8 cellular contexts compared by ENCODE assay signal in the genomic region with DNA sequence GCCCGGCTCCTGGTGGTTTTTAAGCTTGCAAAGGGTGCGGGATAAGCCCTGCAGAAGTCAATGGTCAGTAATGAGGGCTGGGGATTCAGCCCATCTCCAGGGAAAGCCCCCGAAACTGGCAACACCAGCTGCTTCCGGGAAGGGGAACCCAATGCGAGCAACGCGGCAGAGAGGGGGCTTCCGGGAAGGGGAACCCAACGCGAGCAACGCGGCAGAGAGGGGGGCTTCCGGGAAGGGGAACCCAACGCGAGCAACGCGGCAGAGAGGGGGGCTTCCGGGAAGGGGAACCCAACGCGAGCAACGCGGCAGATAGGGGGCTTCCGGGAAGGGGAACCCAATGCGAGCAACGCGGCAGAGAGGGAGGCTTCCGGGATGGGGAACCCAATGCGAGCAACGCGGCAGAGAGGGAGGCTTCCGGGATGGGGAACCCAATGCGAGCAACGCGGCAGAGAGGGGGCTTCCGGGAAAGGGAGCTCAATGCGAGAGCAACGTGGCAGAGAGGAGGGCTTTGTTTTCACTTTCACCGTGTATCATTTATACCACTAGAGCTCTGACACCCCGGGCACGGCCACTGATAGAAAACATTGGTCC.
DNase-seq lines count a peak whose midpoint lies in the region; ATAC-seq, FAIRE-seq and TF ChIP-seq lines count a peak whose summit lies in the region.
"Not testable (repeated sequence)": the region's sequence is repeated elsewhere in the genome, so short reads cannot be mapped to it uniquely, and the experiment has no call there.

No MANE protein-coding gene starts in this region.

- DNase-seq in CD8-positive, alpha-beta T cell: peak; percentile 25 to 83 (median 58)
- DNase-seq in GM19239 (ENCODE audit: insufficient read length, low spot score); Panc1 (ENCODE audit: low read depth, low spot score); stomach: not testable (repeated sequence)
- peak; percentile 36 to 53 for DNase-seq in activated CD4-positive, alpha-beta T cell treated with anti-CD3 and anti-CD28 coated beads, Interleukin-2, amount 50 U/mL, for 4 hours
- peak; percentile 37 for DNase-seq in activated T-helper 9 cell treated with anti-CD3 and anti-CD28 coated beads, Interleukin-2, amount 50 U/mL, for 16 hours (ENCODE audit: low read depth)
- DNase-seq in central memory CD8-positive, alpha-beta T cell (ENCODE audit: low spot score in 2 of 2): peak; percentile 43 to 89
- DNase-seq in natural killer cell treated with Interleukin-12 subunit alpha and Interleukin-12 subunit beta and Interleukin-15 and Interleukin-18, amount 100 ng/mL, for 72 hours (ENCODE audit: low spot score): peak; percentile 89

- FAIRE-seq in GM19239 (lab: Jason Lieb, UNC): peak; percentile 96

- H3K4me3 Mint-ChIP-seq in CD8-positive, alpha-beta T cell: peak overlapping the region; percentile 70
- H3K4me3 Mint-ChIP-seq in central memory CD8-positive, alpha-beta T cell: peak overlapping the region; percentile 73
- H3K4me3 Mint-ChIP-seq in natural killer cell treated with Interleukin-12 subunit alpha and Interleukin-12 subunit beta and Interleukin-15 and Interleukin-18, amount 100 ng/mL, for 72 hours: peak overlapping the region; percentile 78

- peaks cover 58% of the 10 kb centered on the region for H3K4me1 Mint-ChIP-seq in CD8-positive, alpha-beta T cell (ENCODE audit: low read depth)
- peaks cover 56% of the 10 kb centered on the region for H3K4me1 Mint-ChIP-seq in central memory CD8-positive, alpha-beta T cell
- peaks cover 65 to 74% of the 10 kb centered on the region in 2 donors for H3K4me1 Mint-ChIP-seq in natural killer cell treated with Interleukin-12 subunit alpha and Interleukin-12 subunit beta and Interleukin-15 and Interleukin-18, amount 100 ng/mL, for 72 hours (ENCODE audit: low read depth in 2 of 2)

- peak overlapping the region; percentile 86 for H3K27ac Mint-ChIP-seq in CD8-positive, alpha-beta T cell
- H3K27ac Mint-ChIP-seq in central memory CD8-positive, alpha-beta T cell (ENCODE audit: low read depth): peak overlapping the region; percentile 91
- H3K27ac Mint-ChIP-seq in natural killer cell treated with Interleukin-12 subunit alpha and Interleukin-12 subunit beta and Interleukin-15 and Interleukin-18, amount 100 ng/mL, for 72 hours: peak overlapping the region; percentile 94 to 97

- H3K4me3 ChIP-seq in CD8-positive, alpha-beta T cell (ENCODE audit: low read depth, low read length); Panc1 (ENCODE audit: low read depth in 2 of 2, low read length in 2 of 2); stomach: not testable (repeated sequence)

- in situ Hi-C loops in Panc1 (cut with HindIII; ENCODE audit: low pct_unique_long_range_greater_than_20kb, low sequenced_read_pairs): not testable (repeated sequence)

- intact Hi-C loops in CD8-positive, alpha-beta T cell (cut with DNase I, micrococcal nuclease): loop anchor here (5.0 to 10.0 kb wide), 3 partner anchors 385 to 470 kb away; a partner anchor contains a TSS
- intact Hi-C loops in Panc1 (cut with micrococcal nuclease; ENCODE audit: unreplicated experiment); stomach (cut with DNase I; ENCODE audit: low total_unique reads): not testable (repeated sequence)

- not testable (repeated sequence) for H3K9me3 Mint-ChIP-seq in CD8-positive, alpha-beta T cell; central memory CD8-positive, alpha-beta T cell; natural killer cell treated with Interleukin-12 subunit alpha and Interleukin-12 subunit beta and Interleukin-15 and Interleukin-18, amount 100 ng/mL, for 72 hours

- POLR2A ChIA-PET in CD8-positive, alpha-beta T cell (lab: Charles Lee): interaction anchor here (0.6 to 8.1 kb wide), 7 partner anchors 9 to 737 kb away, joined by 3 to 145 read pairs (median 10); a partner anchor contains a TSS
- POLR2A ChIA-PET in Panc1 (lab: Charles Lee): not testable (repeated sequence)

- not testable (repeated sequence) for H3K27me3 ChIP-seq in CD8-positive, alpha-beta T cell (ENCODE audit: insufficient read depth, low read length); Panc1 (ENCODE audit: control insufficient read depth, insufficient read depth, low read length); stomach

- ATAC-seq in CD8-positive, alpha-beta T cell; Panc1: not testable (repeated sequence)
- peak; percentile 36 for ATAC-seq in central memory CD8-positive, alpha-beta T cell (replicated peaks; ENCODE audit: extremely low read depth, poor library complexity, severe bottlenecking)
- peak; percentile 28 to 61 for ATAC-seq in natural killer cell treated with Interleukin-12 subunit alpha and Interleukin-12 subunit beta and Interleukin-15 and Interleukin-18, amount 100 ng/mL, for 72 hours

- not testable (repeated sequence) for H3K9me3 ChIP-seq in CD8-positive, alpha-beta T cell (ENCODE audit: low read length); Panc1 (ENCODE audit: control insufficient read depth, insufficient read depth, low read depth, low read length); stomach

- 77 to 92% (median 85%) methylated on average over 35 to 40 of the region's 40 CpGs for WGBS in stomach, 5 donors

- not testable (repeated sequence) for TF ChIP-seq POLR2A in stomach (IDR thresholded peaks at IDR 0.05)

- not testable (repeated sequence) for TF ChIP-seq CTCF in CD8-positive, alpha-beta T cell (IDR thresholded peaks at IDR 0.05); Panc1 (IDR thresholded peaks at IDR 0.05); stomach (IDR thresholded peaks at IDR 0.05)

- H3K36me3 ChIP-seq in CD8-positive, alpha-beta T cell (ENCODE audit: insufficient read depth, low read length); Panc1 (ENCODE audit: control insufficient read depth, insufficient read depth, low read length); stomach: not testable (repeated sequence)

- peak overlapping the region; percentile 78 for H3K27ac ChIP-seq in CD8-positive, alpha-beta T cell (ENCODE audit: low read depth, low read length)
- peak overlapping the region; percentile 39; the same call in 1 of the 2 replicates for H3K27ac ChIP-seq in Panc1 (ENCODE audit: low read length)
- H3K27ac ChIP-seq in stomach: peak overlapping the region in 3 of 5 donors; percentile 78 to 90 (median 87)

- H3K36me3 Mint-ChIP-seq in CD8-positive, alpha-beta T cell; natural killer cell treated with Interleukin-12 subunit alpha and Interleukin-12 subunit beta and Interleukin-15 and Interleukin-18, amount 100 ng/mL, for 72 hours: not testable (repeated sequence)
- peaks cover 27% of the 10 kb centered on the region for H3K36me3 Mint-ChIP-seq in central memory CD8-positive, alpha-beta T cell (ENCODE audit: insufficient read depth)

- not testable (repeated sequence) for BruUV-seq in Panc1 (replicated peaks; lab: Mats Ljungman, UMichigan)

- TF ChIP-seq EP300 in stomach (IDR thresholded peaks at IDR 0.05): not testable (repeated sequence)

- not testable (repeated sequence) for H3K27me3 Mint-ChIP-seq in CD8-positive, alpha-beta T cell (ENCODE audit: low read depth); central memory CD8-positive, alpha-beta T cell; natural killer cell treated with Interleukin-12 subunit alpha and Interleukin-12 subunit beta and Interleukin-15 and Interleukin-18, amount 100 ng/mL, for 72 hours

- H3K4me1 ChIP-seq in CD8-positive, alpha-beta T cell (ENCODE audit: insufficient read depth, low read length): peaks cover 47% of the 10 kb centered on the region
- H3K4me1 ChIP-seq in Panc1 (ENCODE audit: control insufficient read depth, insufficient read depth, low read length): peaks cover 50% of the 10 kb centered on the region
- H3K4me1 ChIP-seq in stomach: peaks cover 34 to 84% (median 57%) of the 10 kb centered on the region in 4 donors

- CTCF ChIA-PET in CD8-positive, alpha-beta T cell (lab: Charles Lee): interaction anchor here (0.7 to 16.6 kb wide), 7 partner anchors 9 to 152 kb away, joined by 3 to 380 read pairs (median 25); a partner anchor contains a TSS
- CTCF ChIA-PET in Panc1 (lab: Charles Lee): not testable (repeated sequence)
